ENCODE assay signal across 39 cellular contexts in the genomic region with DNA sequence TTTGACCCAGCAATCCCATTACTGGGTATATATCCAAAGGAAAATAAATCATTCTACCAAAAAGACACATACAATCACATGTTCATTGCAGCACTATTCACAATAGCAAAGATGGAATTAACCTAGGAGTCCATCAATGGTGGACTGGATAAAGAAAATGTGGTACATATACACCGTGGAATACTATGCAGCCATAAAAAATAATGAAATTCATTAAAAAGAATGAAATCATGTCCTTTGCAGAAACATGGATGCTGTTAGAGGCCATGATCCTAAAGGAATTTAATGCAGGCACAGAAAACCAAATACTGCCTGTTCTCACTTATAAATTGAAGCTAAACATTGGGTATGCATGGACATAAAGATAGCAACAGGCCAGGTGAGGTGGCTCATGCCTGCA.
"Had no signal": no experiment of that assay in that cellular context is flagged by ENCODE, and none has a peak within 500 bp of the region (broad histone marks: within the 10 kb centered on the region; RNA-seq: fewer than 3 reads in every experiment).

No MANE protein-coding gene starts in this region.

- H3K4me3 ChIP-seq: adrenal gland, ascending aorta, body of pancreas, breast epithelium, cardiac muscle cell had no signal

- H3K27ac ChIP-seq: adrenal gland, ascending aorta, body of pancreas, brain microvascular endothelial cell, breast epithelium, cardiac muscle cell had no signal

- H3K4me1 Mint-ChIP-seq: activated naive CD4-positive, alpha-beta T cell treated with anti-CD3 and anti-CD28 coated beads, Interleukin-2, amount 10 ng/mL, durations not matched to agents 7 days and 5 days; activated naive CD4-positive, alpha-beta T cell treated with anti-CD3 and anti-CD28 coated beads, Interleukin-2, amount 50 U/mL, for 24 hours; activated naive CD8-positive, alpha-beta T cell treated with anti-CD3 and anti-CD28 coated beads for 36 hours; activated naive CD8-positive, alpha-beta T cell treated with anti-CD3 and anti-CD28 coated beads, Interleukin-2, amount 10 ng/mL, durations not matched to agents 7 days and 5 days; activated naive CD8-positive, alpha-beta T cell treated with anti-CD3 and anti-CD28 coated beads, Interleukin-2, amount 50 U/mL, for 24 hours; activated T-helper 17 cell treated with anti-CD3 and anti-CD28 coated beads, Interleukin-2, amount 50 U/mL, for 72 hours; brain; central memory CD8-positive, alpha-beta T cell had no signal

- H3K36me3 ChIP-seq: adrenal gland, ascending aorta, brain microvascular endothelial cell, breast epithelium, cardiac muscle cell had no signal

- DNase-seq: activated effector memory CD4-positive, alpha-beta T cell treated with anti-CD3 and anti-CD28 coated beads, Interleukin-2, amount 50 U/mL, for 16 hours; activated effector memory CD4-positive, alpha-beta T cell treated with Interleukin-2 at 50 U/mL for 16 hours; activated gamma-delta T cell; activated gamma-delta T cell treated with Interleukin-2 at 50 U/mL for 16 hours; activated naive CD4-positive, alpha-beta T cell; activated naive CD4-positive, alpha-beta T cell treated with anti-CD3 and anti-CD28 coated beads for 36 hours; activated naive CD4-positive, alpha-beta T cell treated with anti-CD3 and anti-CD28 coated beads, Interleukin-2, amount 10 ng/mL, durations not matched to agents 7 days and 5 days; activated naive CD4-positive, alpha-beta T cell treated with anti-CD3 and anti-CD28 coated beads, Interleukin-2, amount 50 U/mL, for 16 hours; activated naive CD4-positive, alpha-beta T cell treated with Interleukin-2 at 50 U/mL for 16 hours; activated naive CD8-positive, alpha-beta T cell treated with anti-CD3 and anti-CD28 coated beads for 36 hours; activated naive CD8-positive, alpha-beta T cell treated with anti-CD3 and anti-CD28 coated beads, Interleukin-2, amount 10 ng/mL, durations not matched to agents 7 days and 5 days; activated naive CD8-positive, alpha-beta T cell treated with anti-CD3 and anti-CD28 coated beads, Interleukin-2, amount 50 U/mL, for 24 hours; activated T-cell treated with anti-CD3 and anti-CD28 coated beads, Interleukin-2, amount 50 U/mL, for 24 hours; activated T-cell treated with anti-CD3 and anti-CD28 coated beads, Interleukin-2, amount 50 U/mL, for 4 hours; activated T-cell treated with anti-CD3 and anti-CD28 coated beads, Interleukin-2, amount 50 U/mL, for 48 hours; activated T-cell treated with anti-CD3 and anti-CD28 coated beads, Interleukin-2, amount 50 U/mL, for 72 hours; adrenal gland; amniotic stem cell; amygdala; anterior cingulate cortex; aorta; body of pancreas; brain microvascular endothelial cell; caudate nucleus; central memory CD4-positive, alpha-beta T cell; cerebellar nuclear complex had no signal

- H3K36me3 Mint-ChIP-seq: activated naive CD4-positive, alpha-beta T cell treated with anti-CD3 and anti-CD28 coated beads, Interleukin-2, amount 10 ng/mL, durations not matched to agents 7 days and 5 days; activated naive CD4-positive, alpha-beta T cell treated with anti-CD3 and anti-CD28 coated beads, Interleukin-2, amount 50 U/mL, for 24 hours; activated naive CD4-positive, alpha-beta T cell treated with anti-CD3 and anti-CD28 coated beads, Interleukin-2, amount 50 U/mL, for 72 hours; activated naive CD8-positive, alpha-beta T cell; activated naive CD8-positive, alpha-beta T cell treated with anti-CD3 and anti-CD28 coated beads for 36 hours; activated naive CD8-positive, alpha-beta T cell treated with anti-CD3 and anti-CD28 coated beads, Interleukin-2, amount 10 ng/mL, durations not matched to agents 7 days and 5 days; brain had no signal

- H3K4me3 Mint-ChIP-seq: activated naive CD4-positive, alpha-beta T cell treated with anti-CD3 and anti-CD28 coated beads for 36 hours; activated naive CD4-positive, alpha-beta T cell treated with anti-CD3 and anti-CD28 coated beads, Interleukin-2, amount 10 ng/mL, durations not matched to agents 7 days and 5 days; activated naive CD4-positive, alpha-beta T cell treated with anti-CD3 and anti-CD28 coated beads, Interleukin-2, amount 50 U/mL, for 24 hours; activated naive CD8-positive, alpha-beta T cell; activated naive CD8-positive, alpha-beta T cell treated with anti-CD3 and anti-CD28 coated beads for 36 hours; activated naive CD8-positive, alpha-beta T cell treated with anti-CD3 and anti-CD28 coated beads, Interleukin-2, amount 10 ng/mL, durations not matched to agents 7 days and 5 days; activated naive CD8-positive, alpha-beta T cell treated with anti-CD3 and anti-CD28 coated beads, Interleukin-2, amount 50 U/mL, for 24 hours; activated T-cell treated with anti-CD3 and anti-CD28 coated beads, Interleukin-2, amount 50 U/mL, for 24 hours; activated T-cell treated with anti-CD3 and anti-CD28 coated beads, Interleukin-2, amount 50 U/mL, for 4 hours; activated T-cell treated with anti-CD3 and anti-CD28 coated beads, Interleukin-2, amount 50 U/mL, for 72 hours; activated T-helper 1 cell treated with anti-CD3 and anti-CD28 coated beads, Interleukin-12 subunit alpha, Interleukin-12 subunit beta, Interleukin-2, Interleukin-4 antibody, amounts not matched to agents 30 ng/mL and 10 ng/mL and 1 ng/mL, durations not matched to agents 14 hours and 24 hours and 36 hours; activated T-helper 17 cell treated with anti-CD3 and anti-CD28 coated beads, Interleukin-2, amount 50 U/mL, for 72 hours; brain; central memory CD8-positive, alpha-beta T cell had no signal

- H3K27me3 ChIP-seq: adrenal gland, ascending aorta, body of pancreas, brain microvascular endothelial cell, cardiac muscle cell had no signal

- H3K9me3 ChIP-seq: adrenal gland, ascending aorta, body of pancreas had no signal

- ATAC-seq: activated naive CD4-positive, alpha-beta T cell treated with anti-CD3 and anti-CD28 coated beads, Interleukin-2, amount 50 U/mL, for 72 hours; activated naive CD8-positive, alpha-beta T cell treated with anti-CD3 and anti-CD28 coated beads, Interleukin-2, amount 50 U/mL, for 24 hours; activated T-cell treated with anti-CD3 and anti-CD28 coated beads, Interleukin-2, amount 50 U/mL, for 4 hours; activated T-cell treated with anti-CD3 and anti-CD28 coated beads, Interleukin-2, amount 50 U/mL, for 72 hours; activated T-helper 17 cell treated with anti-CD3 and anti-CD28 coated beads, Interleukin-2, amount 50 U/mL, for 72 hours; body of pancreas had no signal

- H3K4me1 ChIP-seq: adrenal gland, ascending aorta, body of pancreas, breast epithelium had no signal

- H3K9me3 Mint-ChIP-seq: activated naive CD4-positive, alpha-beta T cell treated with anti-CD3 and anti-CD28 coated beads for 36 hours; activated naive CD4-positive, alpha-beta T cell treated with anti-CD3 and anti-CD28 coated beads, Interleukin-2, amount 10 ng/mL, durations not matched to agents 7 days and 5 days; activated naive CD4-positive, alpha-beta T cell treated with anti-CD3 and anti-CD28 coated beads, Interleukin-2, amount 50 U/mL, for 24 hours; activated naive CD4-positive, alpha-beta T cell treated with anti-CD3 and anti-CD28 coated beads, Interleukin-2, amount 50 U/mL, for 72 hours; activated naive CD8-positive, alpha-beta T cell treated with anti-CD3 and anti-CD28 coated beads for 36 hours; activated naive CD8-positive, alpha-beta T cell treated with anti-CD3 and anti-CD28 coated beads, Interleukin-2, amount 10 ng/mL, durations not matched to agents 7 days and 5 days; activated naive CD8-positive, alpha-beta T cell treated with anti-CD3 and anti-CD28 coated beads, Interleukin-2, amount 50 U/mL, for 24 hours; activated T-cell treated with anti-CD3 and anti-CD28 coated beads, Interleukin-2, amount 50 U/mL, for 24 hours; activated T-cell treated with anti-CD3 and anti-CD28 coated beads, Interleukin-2, amount 50 U/mL, for 4 hours; activated T-cell treated with anti-CD3 and anti-CD28 coated beads, Interleukin-2, amount 50 U/mL, for 72 hours; activated T-helper 1 cell treated with anti-CD3 and anti-CD28 coated beads, Interleukin-12 subunit alpha, Interleukin-12 subunit beta, Interleukin-2, Interleukin-4 antibody, amounts not matched to agents 30 ng/mL and 10 ng/mL and 1 ng/mL, durations not matched to agents 14 hours and 24 hours and 36 hours; activated T-helper 17 cell treated with anti-CD3 and anti-CD28 coated beads, Interleukin-2, amount 50 U/mL, for 72 hours; activated T-helper 2 cell treated with anti-CD3 and anti-CD28 coated beads, Interferon-gamma antibody, Interleukin-2, Interleukin-4, amounts not matched to agents 10 μg/mL and 5 μg/mL and 100 μg/mL, durations not matched to agents 14 hours and 24 hours and 36 hours; central memory CD8-positive, alpha-beta T cell had no signal

- FAIRE-seq: astrocyte, bronchial epithelial cell had no signal

- H3K27ac Mint-ChIP-seq: activated naive CD4-positive, alpha-beta T cell treated with anti-CD3 and anti-CD28 coated beads for 36 hours; activated naive CD4-positive, alpha-beta T cell treated with anti-CD3 and anti-CD28 coated beads, Interleukin-2, amount 10 ng/mL, durations not matched to agents 7 days and 5 days; activated naive CD4-positive, alpha-beta T cell treated with anti-CD3 and anti-CD28 coated beads, Interleukin-2, amount 50 U/mL, for 24 hours; activated naive CD4-positive, alpha-beta T cell treated with anti-CD3 and anti-CD28 coated beads, Interleukin-2, amount 50 U/mL, for 72 hours; activated naive CD8-positive, alpha-beta T cell; activated naive CD8-positive, alpha-beta T cell treated with anti-CD3 and anti-CD28 coated beads for 36 hours; activated naive CD8-positive, alpha-beta T cell treated with anti-CD3 and anti-CD28 coated beads, Interleukin-2, amount 10 ng/mL, durations not matched to agents 7 days and 5 days; activated naive CD8-positive, alpha-beta T cell treated with anti-CD3 and anti-CD28 coated beads, Interleukin-2, amount 50 U/mL, for 24 hours; activated T-cell treated with anti-CD3 and anti-CD28 coated beads, Interleukin-2, amount 50 U/mL, for 24 hours; activated T-cell treated with anti-CD3 and anti-CD28 coated beads, Interleukin-2, amount 50 U/mL, for 72 hours; activated T-helper 1 cell treated with anti-CD3 and anti-CD28 coated beads, Interleukin-12 subunit alpha, Interleukin-12 subunit beta, Interleukin-2, Interleukin-4 antibody, amounts not matched to agents 30 ng/mL and 10 ng/mL and 1 ng/mL, durations not matched to agents 14 hours and 24 hours and 36 hours; activated T-helper 17 cell treated with anti-CD3 and anti-CD28 coated beads, Interleukin-2, amount 50 U/mL, for 72 hours; activated T-helper 2 cell treated with anti-CD3 and anti-CD28 coated beads, Interferon-gamma antibody, Interleukin-2, Interleukin-4, amounts not matched to agents 10 μg/mL and 5 μg/mL and 100 μg/mL, durations not matched to agents 14 hours and 24 hours and 36 hours; brain had no signal
